Comparison of ENCODE assay signal across 14 cellular contexts in the genomic region with DNA sequence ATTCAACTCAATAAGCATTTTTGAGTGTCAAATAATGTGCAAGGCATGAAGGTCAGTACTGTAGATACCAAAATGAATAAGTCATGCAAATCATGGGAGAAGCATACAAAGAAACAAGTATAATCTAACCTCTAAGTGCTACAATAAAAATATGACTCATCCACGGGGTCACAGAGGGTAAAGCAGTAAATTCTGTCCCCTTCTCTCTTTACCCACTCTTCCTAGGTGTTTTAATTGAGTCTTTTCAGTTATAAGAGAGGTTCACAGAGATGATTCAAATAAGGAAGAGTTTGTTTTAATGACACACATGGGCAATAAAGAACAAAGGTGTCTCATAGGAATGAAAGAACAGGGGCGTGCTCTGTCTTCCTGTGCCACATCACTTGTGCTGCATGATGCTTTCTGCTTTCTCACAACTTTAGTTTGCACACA.
DNase-seq lines count a peak whose midpoint lies in the region; ATAC-seq, FAIRE-seq and TF ChIP-seq lines count a peak whose summit lies in the region.
"Had no signal": no experiment of that assay in that cellular context is flagged by ENCODE, and none has a peak within 500 bp of the region (broad histone marks: within the 10 kb centered on the region; RNA-seq: fewer than 3 reads in every experiment).

No MANE protein-coding gene starts in this region.

- peak; percentile 59 for FAIRE-seq in urothelium cell line (lab: Jason Lieb, UNC)
- FAIRE-seq: islet of Langerhans, K562 had no signal

- POLR2A ChIA-PET in MCF 10A (lab: Yijun Ruan, JAX) (no interaction called here), T-cell (lab: Charles Lee) (no interaction called here)

- no peaks in the 10 kb centered on the region for H3K36me3 ChIP-seq in breast epithelium

- H3K4me3 Mint-ChIP-seq in MCF 10A (ENCODE audit: unreplicated experiment) (no peak overlapping the region), T-cell (no peak overlapping the region)
- H3K4me3 Mint-ChIP-seq: stimulated activated naive B cell treated with anti-CD40 and anti-IgM and Interleukin-4, amounts not matched to agents 10 μg/mL and 1 μg/mL and 100 μg/mL, for 72 hours had no signal

- no peak for TF ChIP-seq POLR2A in breast epithelium (IDR thresholded peaks at IDR 0.05)

- no peak overlapping the region for H3K4me3 ChIP-seq in breast epithelium
- H3K4me3 ChIP-seq: body of pancreas, K562 had no signal

- H3K27me3 ChIP-seq in breast epithelium, result no peaks in the 10 kb centered on the region
- H3K27me3 ChIP-seq: body of pancreas had no signal

- BruUV-seq in MCF 10A (replicated peaks; lab: Mats Ljungman, UMichigan), result no TSS peak

- intact Hi-C loops in MCF 10A (cut with micrococcal nuclease) (no loop called here), breast epithelium (cut with DNase I; ENCODE audit: low total_unique reads) (no loop called here)

- H3K27ac Mint-ChIP-seq in MCF 10A (ENCODE audit: low read depth, unreplicated experiment) (no peak overlapping the region), T-cell (no peak overlapping the region)
- H3K27ac Mint-ChIP-seq: stimulated activated naive B cell treated with anti-CD40 and anti-IgM and Interleukin-4, amounts not matched to agents 10 μg/mL and 1 μg/mL and 100 μg/mL, for 72 hours had no signal

- no peaks in the 10 kb centered on the region for H3K36me3 Mint-ChIP-seq in MCF 10A (ENCODE audit: insufficient read depth, unreplicated experiment)
- H3K36me3 Mint-ChIP-seq in T-cell, result no peaks in the 10 kb centered on the region
- H3K36me3 Mint-ChIP-seq: stimulated activated naive B cell treated with anti-CD40 and anti-IgM and Interleukin-4, amounts not matched to agents 10 μg/mL and 1 μg/mL and 100 μg/mL, for 72 hours had no signal

- H3K4me1 Mint-ChIP-seq in MCF 10A (ENCODE audit: insufficient read depth, unreplicated experiment), result peaks cover 4% of the 10 kb centered on the region
- no peaks in the 10 kb centered on the region for H3K4me1 Mint-ChIP-seq in T-cell
- H3K4me1 Mint-ChIP-seq: stimulated activated naive B cell treated with anti-CD40 and anti-IgM and Interleukin-4, amounts not matched to agents 10 μg/mL and 1 μg/mL and 100 μg/mL, for 72 hours had no signal

- no peak for ATAC-seq in T-cell (replicated peaks in 1 of 4)
- ATAC-seq: body of pancreas; K562; stimulated activated naive B cell treated with anti-CD40 and anti-IgM and Interleukin-4, amounts not matched to agents 10 μg/mL and 1 μg/mL and 100 μg/mL, for 72 hours had no signal

- no peaks in the 10 kb centered on the region for H3K4me1 ChIP-seq in breast epithelium
- H3K4me1 ChIP-seq: body of pancreas had no signal

- H3K27me3 Mint-ChIP-seq in MCF 10A (ENCODE audit: insufficient read depth, unreplicated experiment), result peaks cover 67% of the 10 kb centered on the region
- peaks cover 0 to 3% of the 10 kb centered on the region in 2 donors for H3K27me3 Mint-ChIP-seq in T-cell
- H3K27me3 Mint-ChIP-seq: stimulated activated naive B cell treated with anti-CD40 and anti-IgM and Interleukin-4, amounts not matched to agents 10 μg/mL and 1 μg/mL and 100 μg/mL, for 72 hours had no signal

- peak; percentile 6 for DNase-seq in MCF 10A (ENCODE audit: unreplicated experiment)
- DNase-seq in breast epithelium (ENCODE audit: low spot score in 2 of 2), result no peak
- peak; percentile 7 for DNase-seq in HPDE6-E6E7 (ENCODE audit: extremely low spot score)
- DNase-seq in SW480 (ENCODE audit: low spot score), result peak; percentile 94
- peak; percentile 76 for DNase-seq in urothelium cell line (ENCODE audit: low spot score)
- DNase-seq in occipital lobe (lab: John Stamatoyannopoulos, UW), result no peak
- no peak for DNase-seq in T-cell
- no peak for DNase-seq in NCI-H146 treated with DMSO at 0.1 percent for 48 hours (lab: John Stamatoyannopoulos, UW; ENCODE audit: unreplicated experiment)
- DNase-seq: activated T-cell treated with anti-CD3 and anti-CD28 coated beads for 4 hours; body of pancreas; erythroblast; stimulated activated naive B cell treated with anti-CD40 and anti-IgM and Interleukin-4, amounts not matched to agents 10 μg/mL and 1 μg/mL and 100 μg/mL, for 72 hours had no signal

- H3K9me3 Mint-ChIP-seq in MCF 10A (ENCODE audit: unreplicated experiment) (no peaks in the 10 kb centered on the region), T-cell (no peaks in the 10 kb centered on the region)
- H3K9me3 Mint-ChIP-seq: stimulated activated naive B cell treated with anti-CD40 and anti-IgM and Interleukin-4, amounts not matched to agents 10 μg/mL and 1 μg/mL and 100 μg/mL, for 72 hours had no signal

- no peaks in the 10 kb centered on the region for H3K9me3 ChIP-seq in breast epithelium
- H3K9me3 ChIP-seq: body of pancreas had no signal

- no peak overlapping the region for H3K27ac ChIP-seq in breast epithelium
- H3K27ac ChIP-seq: body of pancreas had no signal

- no peak for TF ChIP-seq CTCF in MCF 10A (IDR thresholded peaks at IDR 0.05; ENCODE audit: unreplicated experiment)
- no peak for TF ChIP-seq CTCF in breast epithelium (IDR thresholded peaks at IDR 0.05)

- CTCF ChIA-PET in MCF 10A (lab: Yijun Ruan, JAX), result no interaction called here
- CTCF ChIA-PET in T-cell (lab: Charles Lee), result no interaction called here

Comparison
In these comparisons a context has a peak if more than half of its experiments do, and no peak if none do; other contexts are left out.
1. DNase-seq: peak in MCF 10A (single experiment), HPDE6-E6E7 (single experiment), SW480 (single experiment) and urothelium cell line (single experiment); none in breast epithelium (0 of 2), occipital lobe (single experiment), T-cell (0 of 34) and NCI-H146 treated with DMSO at 0.1 percent for 48 hours (single experiment).